8 cellular contexts compared by ENCODE assay signal in the genomic region with DNA sequence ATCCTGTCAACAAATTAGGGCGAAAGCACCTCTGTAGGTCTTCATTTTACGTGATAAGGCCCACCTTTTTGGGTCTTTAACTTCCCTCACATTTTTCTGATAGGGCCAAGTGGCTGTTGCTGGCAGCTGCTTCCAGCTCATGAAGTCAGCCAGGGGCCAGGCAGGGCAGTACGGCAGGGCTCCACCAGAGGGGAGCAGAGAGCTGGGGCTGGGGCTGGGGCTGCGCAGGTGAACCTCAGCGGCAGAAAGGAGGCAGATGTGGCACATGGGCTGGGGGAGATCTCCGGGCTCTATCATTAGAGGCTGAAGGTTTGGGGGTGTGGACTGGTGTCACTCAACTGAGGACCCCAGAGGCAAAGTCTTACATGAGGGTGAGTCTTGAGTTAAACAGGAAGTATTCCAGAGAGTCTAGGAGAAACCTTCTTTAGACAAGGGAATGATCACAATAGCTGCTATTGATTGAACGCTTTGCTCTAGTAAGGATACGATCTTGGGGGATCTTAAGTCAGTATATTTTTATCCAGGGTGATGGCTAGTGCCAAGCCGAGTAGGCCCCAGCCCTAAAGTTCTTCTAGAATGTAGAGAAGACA.
A peak's percentile ranks its signal among the peaks of the same experiment; 100 is the strongest.
DNase-seq lines count a peak whose midpoint lies in the region; ATAC-seq lines count a peak whose summit lies in the region.

No MANE protein-coding gene starts in this region.

- DNase-seq in DMS 273 (lab: John Stamatoyannopoulos, UW; ENCODE audit: unreplicated experiment), result peak; percentile 69
- no peak for DNase-seq in DMS 273 treated with DMSO at 0.1 percent for 48 hours (lab: John Stamatoyannopoulos, UW)
- peak; percentile 59 for DNase-seq in NCI-H226
- DNase-seq in activated CD4-positive, alpha-beta T cell treated with anti-CD3 and anti-CD28 coated beads, Interleukin-2, amount 50 U/mL, for 4 hours, result peak; percentile 59 to 62
- peak; percentile 79 for DNase-seq in ecto neural progenitor cell (ENCODE audit: low spot score)
- peak; percentile 73 for DNase-seq in mucosa of gallbladder (ENCODE audit: low spot score)
- peak; percentile 82 for DNase-seq in stimulated activated naive CD8-positive, alpha-beta T cell treated with anti-CD3 and anti-CD28 coated beads, Interleukin-15, Interleukin-2, amounts not matched to agents 100 U/mL and 50 U/mL, for 24 hours

- peak; percentile 76 for ATAC-seq in HG02884 (IDR thresholded peaks at IDR 0.05; ENCODE audit: unreplicated experiment)
- ATAC-seq in stimulated activated naive CD8-positive, alpha-beta T cell treated with anti-CD3 and anti-CD28 coated beads, Interleukin-15, Interleukin-2, amounts not matched to agents 100 U/mL and 50 U/mL, for 24 hours, result peak; percentile 90
